Comparison of ENCODE assay signal across 14 cellular contexts in the genomic region with DNA sequence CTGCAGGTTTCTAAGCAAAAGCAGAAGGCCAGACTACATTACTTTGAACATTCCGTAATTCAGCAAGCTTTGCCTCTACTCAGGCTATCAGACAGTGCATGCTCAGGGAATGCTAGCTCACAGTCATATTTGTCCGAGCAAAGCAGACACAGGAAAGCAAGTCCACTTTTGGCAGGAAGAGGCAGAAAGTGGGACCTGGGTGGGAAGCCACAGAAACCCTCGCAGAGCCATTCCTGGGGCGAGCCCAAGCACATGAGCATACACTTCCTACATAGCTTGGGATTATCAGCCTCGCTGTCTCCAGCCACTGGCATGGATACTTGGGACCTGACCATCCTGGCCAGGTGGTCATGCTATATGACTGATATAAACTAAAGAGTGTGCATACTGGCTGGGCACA.
A peak's percentile ranks its signal among the peaks of the same experiment; 100 is the strongest.
DNase-seq lines count a peak whose midpoint lies in the region; ATAC-seq and TF ChIP-seq lines count a peak whose summit lies in the region.
"Had no signal": no experiment of that assay in that cellular context is flagged by ENCODE, and none has a peak within 500 bp of the region (broad histone marks: within the 10 kb centered on the region; RNA-seq: fewer than 3 reads in every experiment).

No MANE protein-coding gene starts in this region.

- H4K91ac ChIP-seq in neuronal stem cell (ENCODE audit: low read depth, low read length, poor library complexity): no peak overlapping the region

- peaks cover 19% of the 10 kb centered on the region for H3F3A ChIP-seq in smooth muscle cell (ENCODE audit: low read depth)

- no peak overlapping the region for H3K4me3 ChIP-seq in mammary epithelial cell (replicated peaks in 1 of 3; ENCODE audit: insufficient read depth in 1 of 3, low read depth in 2 of 3, low read length in 3 of 3)
- H3K4me3 ChIP-seq in breast epithelium: no peak overlapping the region
- no peak overlapping the region for H3K4me3 ChIP-seq in neuronal stem cell (ENCODE audit: low read length in 2 of 2)
- no peak overlapping the region for H3K4me3 ChIP-seq in smooth muscle cell

- in situ Hi-C loops in mammary epithelial cell (cut with MboI; ENCODE audit: low sequenced_read_pairs in 2 of 2): loop anchor here in 1 of 2 donors (25.0 kb wide), 1 partner anchor 387 kb away; no protein-coding TSS in a partner anchor

- H2AFZ ChIP-seq in mammary epithelial cell (ENCODE audit: low read depth, low read length): peak overlapping the region; percentile 23
- H2AFZ ChIP-seq in neuronal stem cell (ENCODE audit: low read length): no peak overlapping the region
- H2AFZ ChIP-seq in smooth muscle cell (ENCODE audit: low read depth): no peak overlapping the region

- dilution Hi-C loops in mammary epithelial cell (cut with HindIII; ENCODE audit: low sequenced_read_pairs): loop anchor here (5.0 kb wide), 1 partner anchor 83 kb away; no protein-coding TSS in a partner anchor

- no peak overlapping the region for H2BK120ac ChIP-seq in neuronal stem cell (ENCODE audit: low read depth, low read length)

- DNase-seq in mammary epithelial cell (no peak), breast epithelium (ENCODE audit: low spot score in 2 of 2) (no peak), ecto neural progenitor cell (ENCODE audit: low spot score) (peak; percentile 46), neuronal stem cell (ENCODE audit: low spot score) (no peak), smooth muscle cell (lab: John Stamatoyannopoulos, UW; ENCODE audit: unreplicated experiment) (no peak), NCI-H446 treated with DMSO at 0.1 percent for 48 hours (lab: John Stamatoyannopoulos, UW) (no peak), left lobe of liver (ENCODE audit: low spot score) (no peak)
- DNase-seq: COR-L47, DMS153, EL, GOT3 had no signal

- H3K79me2 ChIP-seq in mammary epithelial cell (ENCODE audit: insufficient read depth, low read length): no peaks in the 10 kb centered on the region
- no peaks in the 10 kb centered on the region for H3K79me2 ChIP-seq in smooth muscle cell (ENCODE audit: low read depth)

- H3K4ac ChIP-seq in neuronal stem cell (ENCODE audit: low read length): no peak overlapping the region

- no peak overlapping the region for H3K9ac ChIP-seq in mammary epithelial cell (ENCODE audit: insufficient read depth, low read length)
- H3K9ac ChIP-seq in neuronal stem cell (ENCODE audit: low read depth, low read length, poor library complexity): no peak overlapping the region
- peak overlapping the region; percentile 15 for H3K9ac ChIP-seq in smooth muscle cell (ENCODE audit: low read depth)

- WGBS in mammary epithelial cell (ENCODE audit: low coverage, missing lambda C conversion rate): 44% methylated on average over 4 of the region's 5 CpGs
- no CpG with 5 or more reads among the region's 5 CpGs for WGBS in neuronal stem cell (ENCODE audit: extremely low coverage in 2 of 2, insufficient read length in 2 of 2, insufficient replicate concordance in 1 of 2), 2 donors
- 42% methylated on average over 5 of the region's 5 CpGs for WGBS in smooth muscle cell (ENCODE audit: low lambda C conversion rate)

- H3K9me3 ChIP-seq in mammary epithelial cell (replicated peaks; ENCODE audit: insufficient read depth, low read length): no peaks in the 10 kb centered on the region
- H3K9me3 ChIP-seq in breast epithelium: no peaks in the 10 kb centered on the region
- no peaks in the 10 kb centered on the region for H3K9me3 ChIP-seq in neuronal stem cell (replicated peaks in 1 of 2; ENCODE audit: control insufficient read depth in 2 of 2, insufficient read depth in 1 of 2, low read depth in 1 of 2, low read length in 2 of 2)
- H3K9me3 ChIP-seq in smooth muscle cell (replicated peaks; ENCODE audit: low read depth): no peaks in the 10 kb centered on the region

- H3K36me3 ChIP-seq in mammary epithelial cell (ENCODE audit: insufficient read depth, low read length): no peaks in the 10 kb centered on the region
- H3K36me3 ChIP-seq in breast epithelium: no peaks in the 10 kb centered on the region
- no peaks in the 10 kb centered on the region for H3K36me3 ChIP-seq in neuronal stem cell (replicated peaks in 1 of 2; ENCODE audit: control insufficient read depth in 2 of 2, insufficient read depth in 2 of 2, low read length in 2 of 2)
- H3K36me3 ChIP-seq in smooth muscle cell (ENCODE audit: low read depth): no peaks in the 10 kb centered on the region

- intact Hi-C loops in mammary epithelial cell (cut with micrococcal nuclease): no loop called here
- intact Hi-C loops in breast epithelium (cut with DNase I; ENCODE audit: low total_unique reads): no loop called here

- H2BK5ac ChIP-seq in neuronal stem cell (ENCODE audit: low read length): no peak overlapping the region

- BruUV-seq in mammary epithelial cell (replicated peaks; lab: Mats Ljungman, UMichigan): no TSS peak

- no peak overlapping the region for H3K14ac ChIP-seq in neuronal stem cell (ENCODE audit: low read length)

- CTCF ChIA-PET in mammary epithelial cell (lab: Charles Lee; ENCODE audit: low non-redundant PET): no interaction called here

- H3K23ac ChIP-seq in neuronal stem cell (ENCODE audit: low read depth, low read length, poor library complexity): no peak overlapping the region

- H3K4me2 ChIP-seq in mammary epithelial cell (ENCODE audit: insufficient read depth, low read depth, low read length) (no peak overlapping the region), neuronal stem cell (ENCODE audit: insufficient read depth, low read length, poor library complexity, severe bottlenecking) (no peak overlapping the region), smooth muscle cell (peak overlapping the region; percentile 1)

- TF ChIP-seq CTCF in mammary epithelial cell (conservative IDR thresholded peaks at IDR 0.05 in 1 of 2, IDR thresholded peaks at IDR 0.05 in 1 of 2; ENCODE audit: extremely low read depth in 1 of 2, insufficient read depth in 1 of 2, low read depth in 1 of 2, low read length in 2 of 2) (no peak), breast epithelium (IDR thresholded peaks at IDR 0.05) (no peak), smooth muscle cell (IDR thresholded peaks at IDR 0.05; ENCODE audit: borderline replicate concordance, insufficient read depth, poor library complexity, severe bottlenecking) (no peak)

- H3K27me3 ChIP-seq in mammary epithelial cell (ENCODE audit: insufficient read depth, low read length) (no peaks in the 10 kb centered on the region), breast epithelium (no peaks in the 10 kb centered on the region), neuronal stem cell (ENCODE audit: control insufficient read depth in 3 of 3, insufficient read depth in 3 of 3, low read depth in 1 of 3, low read length in 3 of 3) (no peaks in the 10 kb centered on the region), smooth muscle cell (ENCODE audit: low read depth) (no peaks in the 10 kb centered on the region)

- ATAC-seq in HG02588 (IDR thresholded peaks at IDR 0.05; ENCODE audit: unreplicated experiment) (no peak), left lobe of liver (no peak)
- ATAC-seq: CD8-positive, alpha-beta T cell had no signal

- no peaks in the 10 kb centered on the region for H3K79me1 ChIP-seq in neuronal stem cell (ENCODE audit: low read depth, low read length)

- no peak overlapping the region for H3K27ac ChIP-seq in mammary epithelial cell (ENCODE audit: insufficient read depth, low read depth, low read length)
- peak overlapping the region in 1 of 2 donors; percentile 55 for H3K27ac ChIP-seq in breast epithelium
- H3K27ac ChIP-seq in neuronal stem cell (replicated peaks; ENCODE audit: low read length): peak overlapping the region; percentile 55
- peak overlapping the region; percentile 46 for H3K27ac ChIP-seq in smooth muscle cell (ENCODE audit: low read depth)
- H3K27ac ChIP-seq: 22Rv1 had no signal

- no peak overlapping the region for H2AK5ac ChIP-seq in neuronal stem cell (ENCODE audit: low read depth, low read length)

- TF ChIP-seq POLR2A in breast epithelium (IDR thresholded peaks at IDR 0.05): no peak

- peak overlapping the region; percentile 32 for H3K18ac ChIP-seq in neuronal stem cell (ENCODE audit: low read length)

- no peak overlapping the region for H2BK15ac ChIP-seq in neuronal stem cell (ENCODE audit: low read length)

- no peak overlapping the region for H4K8ac ChIP-seq in neuronal stem cell (ENCODE audit: low read depth, low read length)

- no peak overlapping the region for H2BK12ac ChIP-seq in neuronal stem cell (ENCODE audit: low read length)

- H3K4me1 ChIP-seq in mammary epithelial cell (ENCODE audit: insufficient read depth, low read length) (peaks cover 11% of the 10 kb centered on the region), breast epithelium (no peaks in the 10 kb centered on the region), neuronal stem cell (ENCODE audit: control insufficient read depth in 2 of 2, insufficient read depth in 1 of 2, low read depth in 1 of 2, low read length in 2 of 2) (peaks cover 0 to 24% of the 10 kb centered on the region in 2 donors), smooth muscle cell (ENCODE audit: low read depth) (peaks cover 20% of the 10 kb centered on the region)

- no peaks in the 10 kb centered on the region for H4K20me1 ChIP-seq in mammary epithelial cell (ENCODE audit: insufficient read depth, low read length)
- no peaks in the 10 kb centered on the region for H4K20me1 ChIP-seq in smooth muscle cell (ENCODE audit: low read depth)
